Comparison of ENCODE assay signal across 18 cellular contexts in the genomic region with DNA sequence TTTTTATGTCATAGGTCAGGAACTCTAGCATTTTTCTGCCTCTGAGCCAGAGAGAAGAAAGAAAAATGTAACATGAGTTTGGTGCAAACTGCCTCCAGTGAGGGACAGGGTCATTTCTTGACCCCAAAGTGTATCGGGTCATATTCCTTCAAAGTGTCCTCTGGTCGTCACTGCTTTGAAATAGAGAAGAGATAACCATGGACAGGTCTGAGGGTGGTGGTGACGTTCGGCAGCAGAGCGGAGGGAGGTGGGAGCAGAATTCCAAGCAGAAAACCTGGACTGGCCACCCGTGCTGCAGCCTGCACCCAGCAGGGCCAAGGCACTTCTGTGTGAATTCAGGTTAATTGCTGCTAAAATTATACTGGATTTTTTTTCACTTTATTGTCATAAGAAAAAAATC.
"Had no signal": no experiment of that assay in that cellular context is flagged by ENCODE, and none has a peak within 500 bp of the region (broad histone marks: within the 10 kb centered on the region; RNA-seq: fewer than 3 reads in every experiment).

No MANE protein-coding gene starts in this region.

- DNase-seq: effector CD4-positive, alpha-beta T cell; endodermal cell; islet precursor cell; mesendoderm; naive B cell; psoas muscle; retina; sigmoid colon; stimulated activated CD4-positive, alpha-beta T cell treated with anti-CD3 and anti-CD28 coated beads, Interleukin-2, amount 100 ng/mL, for 24 hours; stimulated activated CD4-positive, alpha-beta T cell treated with anti-CD3 and anti-CD28 coated beads, Interleukin-4, amount 100 ng/mL, for 4 hours; stimulated activated naive B cell treated with anti-CD40 and anti-IgM and Interleukin-4, amounts not matched to agents 10 μg/mL and 1 μg/mL and 100 μg/mL, for 72 hours; stimulated activated naive CD8-positive, alpha-beta T cell treated with anti-CD3 and anti-CD28 coated beads, Interleukin-15, amount 100 ng/mL, for 72 hours; testis; transverse colon had no signal

- H3K9me3 ChIP-seq: psoas muscle, sigmoid colon, testis, transverse colon had no signal

- H3K4me3 Mint-ChIP-seq: endodermal cell; naive B cell; nephron; stimulated activated naive B cell treated with anti-CD40 and anti-IgM and Interleukin-4, amounts not matched to agents 10 μg/mL and 1 μg/mL and 100 μg/mL, for 72 hours; stimulated activated naive CD8-positive, alpha-beta T cell treated with anti-CD3 and anti-CD28 coated beads, Interleukin-15, amount 100 ng/mL, for 72 hours had no signal

- H3K27ac Mint-ChIP-seq: endodermal cell; naive B cell; nephron; stimulated activated naive B cell treated with anti-CD40 and anti-IgM and Interleukin-4, amounts not matched to agents 10 μg/mL and 1 μg/mL and 100 μg/mL, for 72 hours; stimulated activated naive CD8-positive, alpha-beta T cell treated with anti-CD3 and anti-CD28 coated beads, Interleukin-15, amount 100 ng/mL, for 72 hours had no signal

- H3K4me1 Mint-ChIP-seq: nephron had no signal

- H3K9me3 Mint-ChIP-seq: nephron; stimulated activated naive B cell treated with anti-CD40 and anti-IgM and Interleukin-4, amounts not matched to agents 10 μg/mL and 1 μg/mL and 100 μg/mL, for 72 hours had no signal

- ATAC-seq: psoas muscle; stimulated activated naive B cell treated with anti-CD40 and anti-IgM and Interleukin-4, amounts not matched to agents 10 μg/mL and 1 μg/mL and 100 μg/mL, for 72 hours; stimulated activated naive CD8-positive, alpha-beta T cell treated with anti-CD3 and anti-CD28 coated beads, Interleukin-15, amount 100 ng/mL, for 72 hours had no signal

- H3K4me3 ChIP-seq: coronary artery, psoas muscle, sigmoid colon, skin epidermis, testis, transverse colon had no signal

- H3K27ac ChIP-seq: coronary artery, psoas muscle, sigmoid colon, skin epidermis, testis, transverse colon had no signal

- H3K36me3 ChIP-seq: sigmoid colon, transverse colon had no signal

- H3K4me1 ChIP-seq: psoas muscle, sigmoid colon, transverse colon had no signal

- FAIRE-seq: frontal cortex had no signal

- H3K27me3 ChIP-seq: testis had no signal
